In the genomic region with DNA sequence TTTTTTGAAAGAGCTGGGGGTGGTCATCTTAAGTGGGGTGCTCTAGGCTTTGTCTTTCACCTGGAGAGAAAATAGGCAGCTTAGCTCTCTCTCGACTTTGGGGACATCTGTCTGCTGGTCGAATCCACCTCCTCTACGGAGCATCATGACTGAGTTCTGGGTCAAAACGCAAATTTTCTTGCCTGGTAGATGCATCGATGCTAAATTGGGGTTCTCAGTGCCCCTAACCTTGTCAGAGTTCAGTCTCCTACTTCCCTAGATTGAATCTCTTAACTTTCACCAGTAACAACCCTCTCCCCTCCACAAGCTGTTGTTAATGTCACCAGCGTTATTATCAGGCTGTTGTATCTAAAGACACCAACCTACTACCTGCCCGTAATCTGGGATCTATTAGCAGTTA, we compare ENCODE assay signal across 11 cellular contexts. TPM values are rescaled to one million over a fixed set of nuclear protein-coding genes. Genes with fewer than 3 reads are reported as not detected.
A peak's percentile ranks its signal among the peaks of the same experiment; 100 is the strongest.
DNase-seq lines count a peak whose midpoint lies in the region; ATAC-seq and TF ChIP-seq lines count a peak whose summit lies in the region.
"Had no signal": no experiment of that assay in that cellular context is flagged by ENCODE, and none has a peak within 500 bp of the region (broad histone marks: within the 10 kb centered on the region; RNA-seq: fewer than 3 reads in every experiment).

No MANE protein-coding gene starts in this region.

- no peaks in the 10 kb centered on the region for H3K9me3 Mint-ChIP-seq in activated CD8-positive, alpha-beta T cell treated with anti-CD3 and anti-CD28 coated beads for 36 hours

- H3K4me1 Mint-ChIP-seq in activated CD8-positive, alpha-beta T cell treated with anti-CD3 and anti-CD28 coated beads for 36 hours (ENCODE audit: low read depth), result peaks cover 15% of the 10 kb centered on the region

- no peak overlapping the region for H3K27ac Mint-ChIP-seq in activated CD8-positive, alpha-beta T cell treated with anti-CD3 and anti-CD28 coated beads for 36 hours
- H3K27ac Mint-ChIP-seq: activated naive CD8-positive, alpha-beta T cell treated with anti-CD3 and anti-CD28 coated beads, Interleukin-2, amount 10 ng/mL, durations not matched to agents 7 days and 5 days had no signal

- no peaks in the 10 kb centered on the region for H3K36me3 Mint-ChIP-seq in activated CD8-positive, alpha-beta T cell treated with anti-CD3 and anti-CD28 coated beads for 36 hours (ENCODE audit: low read depth)
- H3K36me3 Mint-ChIP-seq: activated naive CD8-positive, alpha-beta T cell treated with anti-CD3 and anti-CD28 coated beads, Interleukin-2, amount 10 ng/mL, durations not matched to agents 7 days and 5 days had no signal

- no peak for TF ChIP-seq CTCF in AG04450 (IDR thresholded peaks at IDR 0.05; ENCODE audit: low read depth, low read length)
- no peak for TF ChIP-seq CTCF in WERI-Rb-1 (IDR thresholded peaks at IDR 0.05; ENCODE audit: low read depth, low read length)
- no peak for TF ChIP-seq CTCF in foreskin keratinocyte (conservative IDR thresholded peaks at IDR 0.05)
- no peak for TF ChIP-seq CTCF in ovary (IDR thresholded peaks at IDR 0.05)
- TF ChIP-seq CTCF in activated CD8-positive, alpha-beta T cell treated with anti-CD3 and anti-CD28 coated beads for 36 hours (IDR thresholded peaks at IDR 0.05), result no peak

- H3K4me3 ChIP-seq in AG04450 (ENCODE audit: low read depth, low read length), result peak overlapping the region; percentile 82
- H3K4me3 ChIP-seq in WERI-Rb-1 (ENCODE audit: low read depth, low read length), result peak overlapping the region; percentile 84
- H3K4me3 ChIP-seq in ovary, result peak overlapping the region; percentile 70

- no peak overlapping the region for H3K4me3 Mint-ChIP-seq in activated CD8-positive, alpha-beta T cell treated with anti-CD3 and anti-CD28 coated beads for 36 hours
- H3K4me3 Mint-ChIP-seq: activated naive CD8-positive, alpha-beta T cell treated with anti-CD3 and anti-CD28 coated beads, Interleukin-2, amount 10 ng/mL, durations not matched to agents 7 days and 5 days had no signal

- POLR2A ChIA-PET in AG04450 (lab: Yijun Ruan, JAX), result no interaction called here
- POLR2A ChIA-PET in activated CD8-positive, alpha-beta T cell treated with anti-CD3 and anti-CD28 coated beads for 36 hours (lab: Charles Lee), result no interaction called here

- CTCF ChIA-PET in AG04450 (lab: Charles Lee), result interaction anchor here (0.7 to 3.7 kb wide), 5 partner anchors 13 to 1598 kb away, joined by 3 to 16 read pairs (median 6); no protein-coding TSS in a partner anchor
- CTCF ChIA-PET in activated CD8-positive, alpha-beta T cell treated with anti-CD3 and anti-CD28 coated beads for 36 hours (lab: Charles Lee), result no interaction called here

- TF ChIP-seq EP300 in ovary (IDR thresholded peaks at IDR 0.05), result no peak

- peaks cover 76% of the 10 kb centered on the region for H3K27me3 Mint-ChIP-seq in activated CD8-positive, alpha-beta T cell treated with anti-CD3 and anti-CD28 coated beads for 36 hours

- H3K36me3 ChIP-seq in WERI-Rb-1, result no peaks in the 10 kb centered on the region
- no peaks in the 10 kb centered on the region for H3K36me3 ChIP-seq in ovary

- H3K27ac ChIP-seq in AG04450 (ENCODE audit: low read depth, low read length), result peak overlapping the region; percentile 65
- H3K27ac ChIP-seq in WERI-Rb-1, result no peak overlapping the region
- peak overlapping the region; percentile 91 for H3K27ac ChIP-seq in foreskin keratinocyte
- peak overlapping the region; percentile 70 to 90 for H3K27ac ChIP-seq in ovary

- DNase-seq in AG04450 (ENCODE audit: low read depth, low spot score) (no peak), WERI-Rb-1 (no peak), foreskin keratinocyte (no peak), ovary (no peak), NK-92 (lab: John Stamatoyannopoulos, UW; ENCODE audit: unreplicated experiment) (no peak)
- DNase-seq in activated CD8-positive, alpha-beta T cell treated with anti-CD3 and anti-CD28 coated beads for 36 hours, result no peak
- DNase-seq: Calu3, NCI-H1092 treated with DMSO at 0.1 percent for 48 hours had no signal

- ATAC-seq in foreskin keratinocyte, result no peak
- no peak for ATAC-seq in GM18867 (IDR thresholded peaks at IDR 0.05; ENCODE audit: unreplicated experiment)
- ATAC-seq in activated CD8-positive, alpha-beta T cell treated with anti-CD3 and anti-CD28 coated beads for 36 hours, result no peak
- ATAC-seq in HG03520 (IDR thresholded peaks at IDR 0.05; ENCODE audit: unreplicated experiment), result no peak

- H3K27me3 ChIP-seq in AG04450 (ENCODE audit: control insufficient read depth, insufficient read depth, low read length) (no peaks in the 10 kb centered on the region), WERI-Rb-1 (ENCODE audit: insufficient read depth, low read depth, severe bottlenecking) (peaks cover 29% of the 10 kb centered on the region), foreskin keratinocyte (no peaks in the 10 kb centered on the region), ovary (no peaks in the 10 kb centered on the region)

- WGBS in ovary, 3 donors, result 0 to 4% (median 0%) methylated on average over 7 of the region's 7 CpGs

- TF ChIP-seq POLR2A in ovary (IDR thresholded peaks at IDR 0.05), result no peak

- H3K4me1 ChIP-seq in foreskin keratinocyte (peaks cover 14% of the 10 kb centered on the region), ovary (ENCODE audit: insufficient read depth) (no peaks in the 10 kb centered on the region)

- H3K9me3 ChIP-seq in AG04450 (ENCODE audit: control insufficient read depth, insufficient read depth, low read length) (no peaks in the 10 kb centered on the region; the same call in 1 of the 2 replicates), WERI-Rb-1 (ENCODE audit: severe bottlenecking) (no peaks in the 10 kb centered on the region), ovary (no peaks in the 10 kb centered on the region)

- intact Hi-C loops in ovary (cut with DNase I), result no loop called here
- intact Hi-C loops in activated CD8-positive, alpha-beta T cell treated with anti-CD3 and anti-CD28 coated beads for 36 hours (cut with micrococcal nuclease), result no loop called here

RNA-seq across cellular contexts. Expression of a gene that starts 0.7 kb away (rescaled TPM):
- 17.3 and 20.8 TPM in 2 replicates for polyA plus RNA-seq in AG04450 (2011; rRNA removed)
- 45.7 and 58.6 TPM in 2 replicates for polyA minus RNA-seq in AG04450 (2011; rRNA and poly(A)+ RNA removed)
- total RNA-seq in foreskin keratinocyte, result 52.5 and 111 TPM in 2 replicates
- 11.9 and 22.2 TPM in 2 replicates for polyA plus RNA-seq in foreskin keratinocyte
- total RNA-seq in ovary, result 100 to 1,000 TPM in 1 of 7 donors, 10 to 100 TPM in 6; 27.0 to 166 (median 55.5) TPM
- polyA plus RNA-seq in ovary, result 10 to 100 TPM; 36.6 to 80.5 TPM
- total RNA-seq in activated CD8-positive, alpha-beta T cell treated with anti-CD3 and anti-CD28 coated beads for 36 hours, result not detected
- total RNA-seq: activated naive CD8-positive, alpha-beta T cell treated with anti-CD3 and anti-CD28 coated beads, Interleukin-2, amount 10 ng/mL, durations not matched to agents 7 days and 5 days; Calu3 had no signal

Comparison
In these comparisons a context has a peak if more than half of its experiments do, and no peak if none do; other contexts are left out.
1. RNA of a gene that starts 0.7 kb away (total RNA-seq): 27.0 to 166 TPM in ovary and 52.5 to 111 TPM in foreskin keratinocyte; not detected in activated CD8-positive, alpha-beta T cell treated with anti-CD3 and anti-CD28 coated beads for 36 hours; every median in the first group is over 10 times any median in the second.
2. Peak in every context shown above with its lines, with median percentiles within 50 percentile points of each other: H3K4me3 ChIP-seq.